Comparison of ENCODE assay signal across 8 cellular contexts in the genomic region with DNA sequence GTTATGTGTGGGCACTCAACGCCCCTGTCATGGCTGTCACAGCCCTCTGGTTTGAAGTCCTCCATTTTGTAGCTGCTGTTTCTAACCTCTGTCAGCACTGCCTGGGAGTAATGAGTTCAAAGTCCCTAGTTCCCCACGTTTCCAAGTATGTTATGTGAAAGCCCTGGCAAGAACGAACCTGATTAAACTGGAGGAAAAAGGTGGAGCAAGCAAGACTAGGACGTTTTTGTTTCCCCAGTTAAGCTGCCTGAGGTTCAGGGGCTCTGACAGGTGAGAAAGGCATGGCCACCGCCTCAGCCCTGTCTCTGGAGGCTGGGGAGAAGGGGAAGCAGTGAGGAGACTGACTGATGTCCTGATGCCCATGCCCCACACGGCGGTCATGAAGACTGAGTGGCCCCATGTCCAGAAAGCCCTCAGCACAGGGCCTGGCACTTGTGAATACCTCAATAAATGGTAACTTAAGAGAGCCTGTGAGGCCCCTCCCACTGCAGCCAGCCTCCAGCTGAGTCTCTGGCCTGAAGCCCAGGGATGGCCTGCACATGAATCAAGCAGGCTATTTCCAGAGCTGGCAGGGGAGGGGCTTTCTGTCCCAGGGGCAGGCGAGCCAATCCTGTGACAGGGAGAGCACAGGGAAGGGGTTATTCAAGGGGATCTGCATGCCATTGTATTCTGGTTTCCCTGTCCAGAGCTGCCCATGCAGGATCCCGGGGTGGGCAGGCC.
DNase-seq lines count a peak whose midpoint lies in the region; ATAC-seq and TF ChIP-seq lines count a peak whose summit lies in the region.

No MANE protein-coding gene starts in this region.

- H3K27me3 ChIP-seq in right lobe of liver (no peaks in the 10 kb centered on the region), testis (no peaks in the 10 kb centered on the region)

- H3K4me3 ChIP-seq in right lobe of liver (no peak overlapping the region), testis (no peak overlapping the region)

- TF ChIP-seq CTCF in right lobe of liver (IDR thresholded peaks at IDR 0.05) (no peak), testis (IDR thresholded peaks at IDR 0.05) (no peak)

- 23% methylated on average over 6 of the region's 9 CpGs for WGBS in right lobe of liver (ENCODE audit: insufficient coverage, low coverage, low lambda C conversion rate, missing lambda C conversion rate)
- WGBS in testis, 2 donors: 46 to 69% methylated on average over 7 to 9 of the region's 9 CpGs

- in situ Hi-C loops in G401 (cut with HindIII; ENCODE audit: low sequenced_read_pairs): no loop called here

- ATAC-seq in right lobe of liver: peak; percentile 79 to 82 (median 80)
- no peak for ATAC-seq in GM21717 (IDR thresholded peaks at IDR 0.05; ENCODE audit: unreplicated experiment)
- ATAC-seq in HG02970 (IDR thresholded peaks at IDR 0.05; ENCODE audit: low FRiP score, unreplicated experiment): no peak

- DNase-seq in G401 (ENCODE audit: low spot score): peak; percentile 92
- peak; percentile 40 for DNase-seq in NCI-H510A (lab: John Stamatoyannopoulos, UW)
- peak; percentile 95 for DNase-seq in dermis blood vessel endothelial cell
- peak; percentile 84 to 89 (median 88) for DNase-seq in right lobe of liver
- peak; percentile 95 for DNase-seq in testis
- no peak for DNase-seq in 8988T

- H3K36me3 ChIP-seq in right lobe of liver (peaks cover 0 to 8% (median 3%) of the 10 kb centered on the region in 4 donors), testis (ENCODE audit: low read depth, missing control alignments) (no peaks in the 10 kb centered on the region)

- intact Hi-C loops in right lobe of liver (cut with DNase I): loop anchor here (5.0 kb wide), 2 partner anchors 101 to 116 kb away; no protein-coding TSS in a partner anchor
- intact Hi-C loops in testis (cut with DNase I; ENCODE audit: low total_unique reads): loop anchor here (5.0 kb wide), 1 partner anchor 111 kb away; no protein-coding TSS in a partner anchor

- H3K4me1 ChIP-seq in right lobe of liver (peaks cover 3 to 28% (median 6%) of the 10 kb centered on the region in 4 donors), testis (peaks cover 32% of the 10 kb centered on the region)

- peak overlapping the region in 1 of 3 donors; percentile 61 for H3K27ac ChIP-seq in right lobe of liver
- H3K27ac ChIP-seq in testis: peak overlapping the region in 1 of 2 donors; percentile 22

- H3K9me3 ChIP-seq in right lobe of liver (no peaks in the 10 kb centered on the region), testis (no peaks in the 10 kb centered on the region)

- TF ChIP-seq POLR2A in right lobe of liver (IDR thresholded peaks at IDR 0.05) (no peak), testis (IDR thresholded peaks at IDR 0.05) (no peak)

Comparison
In these comparisons a context has a peak if more than half of its experiments do, and no peak if none do; other contexts are left out.
1. ATAC-seq: peak in right lobe of liver (4 of 4); none in GM21717 (single experiment) and HG02970 (single experiment).